ENCODE assay signal across 26 cellular contexts in genomic region chr4:98345838-98346237, GRCh38.
"Had no signal": no experiment of that assay in that cellular context is flagged by ENCODE, and none has a peak within 500 bp of the region (broad histone marks: within the 10 kb centered on the region; RNA-seq: fewer than 3 reads in every experiment).

No MANE protein-coding gene starts in this region.

- H3K36me3 ChIP-seq: neutrophil, ovary, prostate gland, right atrium auricular region had no signal

- ATAC-seq: activated CD8-positive, alpha-beta memory T cell treated with anti-CD3 and anti-CD28 coated beads, Interleukin-2, amount 10 ng/mL, durations not matched to agents 7 days and 5 days; activated CD8-positive, alpha-beta T cell treated with anti-CD3 and anti-CD28 coated beads for 36 hours; body of pancreas; natural killer cell treated with Interleukin-12 subunit alpha and Interleukin-12 subunit beta and Interleukin-15 and Interleukin-18, amount 100 ng/mL, for 72 hours had no signal

- H3K4me3 Mint-ChIP-seq: activated CD4-positive, alpha-beta T cell treated with anti-CD3 and anti-CD28 coated beads, Interleukin-2, amount 10 ng/mL, durations not matched to agents 7 days and 5 days; activated CD8-positive, alpha-beta memory T cell treated with anti-CD3 and anti-CD28 coated beads, Interleukin-2, amount 10 ng/mL, durations not matched to agents 7 days and 5 days; activated CD8-positive, alpha-beta T cell treated with anti-CD3 and anti-CD28 coated beads for 36 hours; activated naive CD4-positive, alpha-beta T cell treated with anti-CD3 and anti-CD28 coated beads, Interleukin-2, amount 10 ng/mL, durations not matched to agents 7 days and 5 days; dendritic cell treated with granulocyte-macrophage colony-stimulating factor and Interleukin-4, amounts not matched to agents 40 ng/mL and 50 ng/mL, for 4 days; immature natural killer cell; natural killer cell treated with Interleukin-12 subunit alpha and Interleukin-12 subunit beta and Interleukin-15 and Interleukin-18, amount 100 ng/mL, for 72 hours had no signal

- DNase-seq: activated CD4-positive, alpha-beta T cell treated with anti-CD3 and anti-CD28 coated beads, Interleukin-2, amount 10 ng/mL, durations not matched to agents 7 days and 5 days; activated CD4-positive, CD25-positive, alpha-beta regulatory T cell treated with anti-CD3 and anti-CD28 coated beads, Interleukin-2, amount 50 U/mL, for 72 hours; activated CD8-positive, alpha-beta memory T cell treated with anti-CD3 and anti-CD28 coated beads, Interleukin-2, amount 10 ng/mL, durations not matched to agents 7 days and 5 days; activated CD8-positive, alpha-beta T cell treated with anti-CD3 and anti-CD28 coated beads for 36 hours; activated effector memory CD4-positive, alpha-beta T cell treated with anti-CD3 and anti-CD28 coated beads, Interleukin-2, amount 50 U/mL, for 16 hours; activated naive CD4-positive, alpha-beta T cell treated with anti-CD3 and anti-CD28 coated beads, Interleukin-2, amount 10 ng/mL, durations not matched to agents 7 days and 5 days; activated T-cell treated with anti-CD3 and anti-CD28 coated beads for 4 hours; anterior cingulate cortex; body of pancreas; effector CD4-positive, alpha-beta T cell; erythroblast; foreskin fibroblast; immature natural killer cell; left ventricle myocardium inferior; mammary epithelial cell; ovary; spleen; stimulated activated CD4-positive, alpha-beta T cell treated with anti-CD3 and anti-CD28 coated beads, Interleukin-4, amount 100 ng/mL, for 1 hour; stimulated activated naive CD4-positive, alpha-beta T cell; thyroid gland; WERI-Rb-1 had no signal

- H3K27ac Mint-ChIP-seq: activated CD4-positive, alpha-beta T cell treated with anti-CD3 and anti-CD28 coated beads, Interleukin-2, amount 10 ng/mL, durations not matched to agents 7 days and 5 days; activated CD8-positive, alpha-beta memory T cell treated with anti-CD3 and anti-CD28 coated beads, Interleukin-2, amount 10 ng/mL, durations not matched to agents 7 days and 5 days; activated CD8-positive, alpha-beta T cell treated with anti-CD3 and anti-CD28 coated beads for 36 hours; activated naive CD4-positive, alpha-beta T cell treated with anti-CD3 and anti-CD28 coated beads, Interleukin-2, amount 10 ng/mL, durations not matched to agents 7 days and 5 days; dendritic cell treated with granulocyte-macrophage colony-stimulating factor and Interleukin-4, amounts not matched to agents 40 ng/mL and 50 ng/mL, for 4 days; natural killer cell treated with Interleukin-12 subunit alpha and Interleukin-12 subunit beta and Interleukin-15 and Interleukin-18, amount 100 ng/mL, for 72 hours had no signal

- H3K27me3 Mint-ChIP-seq: activated CD4-positive, alpha-beta T cell treated with anti-CD3 and anti-CD28 coated beads, Interleukin-2, amount 10 ng/mL, durations not matched to agents 7 days and 5 days; activated CD8-positive, alpha-beta memory T cell treated with anti-CD3 and anti-CD28 coated beads, Interleukin-2, amount 10 ng/mL, durations not matched to agents 7 days and 5 days; activated CD8-positive, alpha-beta T cell treated with anti-CD3 and anti-CD28 coated beads for 36 hours; activated naive CD4-positive, alpha-beta T cell treated with anti-CD3 and anti-CD28 coated beads, Interleukin-2, amount 10 ng/mL, durations not matched to agents 7 days and 5 days; dendritic cell treated with granulocyte-macrophage colony-stimulating factor and Interleukin-4, amounts not matched to agents 40 ng/mL and 50 ng/mL, for 4 days; natural killer cell treated with Interleukin-12 subunit alpha and Interleukin-12 subunit beta and Interleukin-15 and Interleukin-18, amount 100 ng/mL, for 72 hours had no signal

- H3K27me3 ChIP-seq: body of pancreas, neutrophil, ovary, right atrium auricular region, spleen, thyroid gland had no signal

- H3K27ac ChIP-seq: body of pancreas, left ventricle myocardium inferior, neutrophil, ovary, prostate gland, right atrium auricular region, spleen, thyroid gland, WERI-Rb-1 had no signal

- H3K4me1 ChIP-seq: body of pancreas, prostate gland, right atrium auricular region, spleen had no signal

- H3K4me3 ChIP-seq: body of pancreas, left ventricle myocardium inferior, ovary, prostate gland, right atrium auricular region, spleen, thyroid gland had no signal

- H3K9me3 Mint-ChIP-seq: dendritic cell treated with granulocyte-macrophage colony-stimulating factor and Interleukin-4, amounts not matched to agents 40 ng/mL and 50 ng/mL, for 4 days had no signal

- H3K4me1 Mint-ChIP-seq: activated CD4-positive, alpha-beta T cell treated with anti-CD3 and anti-CD28 coated beads, Interleukin-2, amount 10 ng/mL, durations not matched to agents 7 days and 5 days; activated CD8-positive, alpha-beta memory T cell treated with anti-CD3 and anti-CD28 coated beads, Interleukin-2, amount 10 ng/mL, durations not matched to agents 7 days and 5 days; activated naive CD4-positive, alpha-beta T cell treated with anti-CD3 and anti-CD28 coated beads, Interleukin-2, amount 10 ng/mL, durations not matched to agents 7 days and 5 days had no signal

- H3K9me3 ChIP-seq: body of pancreas, neutrophil, ovary, prostate gland, right atrium auricular region, thyroid gland had no signal
